In the genomic region with DNA sequence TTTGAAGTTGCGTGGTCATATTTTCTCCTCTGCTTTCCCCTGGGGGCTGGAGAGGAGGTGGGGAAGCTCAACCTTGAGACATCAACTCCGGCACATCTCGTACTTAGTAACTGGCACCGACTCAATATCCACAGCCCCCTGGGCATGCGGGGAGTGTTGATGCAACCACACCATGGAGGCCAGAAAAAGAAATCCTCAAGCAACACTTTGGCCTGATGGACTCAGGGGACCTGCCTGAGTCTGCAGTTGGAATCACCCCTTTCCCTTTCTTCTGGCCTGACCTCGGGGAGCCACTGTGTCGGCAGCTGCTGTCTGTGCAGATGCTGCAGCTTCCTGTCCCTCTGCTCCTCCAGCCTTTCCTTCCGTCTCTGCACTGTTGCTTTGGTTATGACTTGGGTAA, we compare ENCODE assay signal across 21 cellular contexts. TPM values are rescaled to one million over a fixed set of nuclear protein-coding genes. Genes with fewer than 3 reads are reported as not detected.
DNase-seq lines count a peak whose midpoint lies in the region; ATAC-seq and TF ChIP-seq lines count a peak whose summit lies in the region.
"Had no signal": no experiment of that assay in that cellular context is flagged by ENCODE, and none has a peak within 500 bp of the region (broad histone marks: within the 10 kb centered on the region; RNA-seq: fewer than 3 reads in every experiment).

No MANE protein-coding gene starts in this region.

- H3K4me3 ChIP-seq in spleen, result no peak overlapping the region
- H3K4me3 ChIP-seq in aorta (ENCODE audit: low read length in 2 of 2), result no peak overlapping the region
- no peak overlapping the region for H3K4me3 ChIP-seq in SK-N-SH (ENCODE audit: low read depth in 2 of 2, low read length in 1 of 2)
- H3K4me3 ChIP-seq in esophagus muscularis mucosa, result no peak overlapping the region
- H3K4me3 ChIP-seq in brain microvascular endothelial cell (ENCODE audit: low read depth, low read length), result no peak overlapping the region
- H3K4me3 ChIP-seq: A549, GM23248, HAP-1 had no signal

- H3K4me1 ChIP-seq in spleen (peaks cover 0 to 13% (median 8%) of the 10 kb centered on the region in 6 donors), aorta (ENCODE audit: control insufficient read depth in 1 of 2, insufficient read depth in 2 of 2, low read length in 2 of 2) (no peaks in the 10 kb centered on the region), SK-N-SH (ENCODE audit: control insufficient read depth in 1 of 2, insufficient read depth in 2 of 2, low read depth in 1 of 2, low read length in 1 of 2) (no peaks in the 10 kb centered on the region; a peak in 1 of 4 replicates), esophagus muscularis mucosa (peaks cover 5 to 13% (median 11%) of the 10 kb centered on the region in 4 donors)
- H3K4me1 ChIP-seq: A549, BE2C, HAP-1 had no signal

- H4K20me1 ChIP-seq in SK-N-SH (ENCODE audit: insufficient read depth), result no peaks in the 10 kb centered on the region

- no peak overlapping the region for H3K9ac ChIP-seq in SK-N-SH
- H3K9ac ChIP-seq: GM23248, KMS-11 had no signal

- no peaks in the 10 kb centered on the region for H3K9me2 ChIP-seq in SK-N-SH

- no peak for TF ChIP-seq CTCF in HFFc6 (IDR thresholded peaks at IDR 0.05)
- TF ChIP-seq CTCF in MCF 10A (IDR thresholded peaks at IDR 0.05; ENCODE audit: unreplicated experiment), result no peak
- no peak for TF ChIP-seq CTCF in spleen (IDR thresholded peaks at IDR 0.05 in 8 of 11, conservative IDR thresholded peaks at IDR 0.05 in 3 of 11)
- no peak for TF ChIP-seq CTCF in SK-N-SH (IDR thresholded peaks at IDR 0.05)
- no peak for TF ChIP-seq CTCF in esophagus muscularis mucosa (IDR thresholded peaks at IDR 0.05)
- TF ChIP-seq CTCF in brain microvascular endothelial cell (IDR thresholded peaks at IDR 0.05; ENCODE audit: low read depth, low read length, missing control alignments), result no peak

- in situ Hi-C loops in brain microvascular endothelial cell (cut with HindIII; ENCODE audit: low pct_ligation_motif_present, low sequenced_read_pairs), result no loop called here

- TF ChIP-seq RAD21 in SK-N-SH (IDR thresholded peaks at IDR 0.05; ENCODE audit: low read length), result no peak

- TF ChIP-seq POLR2A in spleen (IDR thresholded peaks at IDR 0.05) (no peak), esophagus muscularis mucosa (IDR thresholded peaks at IDR 0.05; ENCODE audit: low read depth) (no peak)

- H3K36me3 ChIP-seq in spleen (no peaks in the 10 kb centered on the region), aorta (ENCODE audit: control insufficient read depth in 1 of 2, insufficient read depth in 2 of 2, low read length in 1 of 2) (no peaks in the 10 kb centered on the region), SK-N-SH (replicated peaks in 1 of 2; ENCODE audit: control insufficient read depth in 1 of 2, insufficient read depth in 2 of 2, low read length in 1 of 2) (no peaks in the 10 kb centered on the region), esophagus muscularis mucosa (no peaks in the 10 kb centered on the region), brain microvascular endothelial cell (replicated peaks) (no peaks in the 10 kb centered on the region)
- H3K36me3 ChIP-seq: BE2C, HAP-1 had no signal

- no peaks in the 10 kb centered on the region for H3K9me3 ChIP-seq in spleen
- H3K9me3 ChIP-seq in aorta (ENCODE audit: control insufficient read depth, low read length), result no peaks in the 10 kb centered on the region
- no peaks in the 10 kb centered on the region for H3K9me3 ChIP-seq in SK-N-SH
- H3K9me3 ChIP-seq in esophagus muscularis mucosa, result no peaks in the 10 kb centered on the region
- H3K9me3 ChIP-seq: A549, BE2C, HAP-1 had no signal

- no peaks in the 10 kb centered on the region for H3K79me2 ChIP-seq in SK-N-SH (ENCODE audit: insufficient read depth)

- H3K4me2 ChIP-seq in SK-N-SH, result no peak overlapping the region
- H3K4me2 ChIP-seq: A549, KMS-11 had no signal

- H3K4me1 Mint-ChIP-seq in HFFc6 (ENCODE audit: low read depth) (peaks cover 12% of the 10 kb centered on the region), MCF 10A (ENCODE audit: insufficient read depth, unreplicated experiment) (no peaks in the 10 kb centered on the region)

- H3K27me3 Mint-ChIP-seq in HFFc6 (ENCODE audit: insufficient read depth) (peaks cover 14% of the 10 kb centered on the region), MCF 10A (ENCODE audit: insufficient read depth, unreplicated experiment) (no peaks in the 10 kb centered on the region)

- DNase-seq in HFFc6, result no peak
- DNase-seq in MCF 10A (ENCODE audit: unreplicated experiment), result peak; percentile 21
- peak; percentile 27 for DNase-seq in fibroblast of the conjunctiva (ENCODE audit: low read depth)
- DNase-seq in spleen, result peak; percentile 48
- no peak for DNase-seq in aorta
- DNase-seq in SK-N-SH, result no peak
- no peak for DNase-seq in esophagus muscularis mucosa (ENCODE audit: extremely low spot score)
- no peak for DNase-seq in brain microvascular endothelial cell
- DNase-seq: BE2C; CD4-positive, alpha-beta memory T cell; DMS153; GM23248; NCI-H1417; NCI-H187 treated with DMSO at 0.1 percent for 48 hours; NCI-H226; NCI-H510A treated with DMSO at 0.1 percent for 48 hours; NCI-H774 had no signal

- no peaks in the 10 kb centered on the region for H3F3A ChIP-seq in SK-N-SH (replicated peaks; ENCODE audit: insufficient read depth)

- H3K9me3 Mint-ChIP-seq in HFFc6, result no peaks in the 10 kb centered on the region
- H3K9me3 Mint-ChIP-seq in MCF 10A (ENCODE audit: unreplicated experiment), result no peaks in the 10 kb centered on the region
- H3K9me3 Mint-ChIP-seq: CD4-positive, alpha-beta memory T cell had no signal

- H3K27ac Mint-ChIP-seq in HFFc6 (no peak overlapping the region), MCF 10A (ENCODE audit: low read depth, unreplicated experiment) (no peak overlapping the region)

- H3K4me3 Mint-ChIP-seq in HFFc6 (peak overlapping the region; percentile 12; the same call in 1 of the 2 replicates), MCF 10A (ENCODE audit: unreplicated experiment) (no peak overlapping the region)
- H3K4me3 Mint-ChIP-seq: CD4-positive, alpha-beta memory T cell had no signal

- H3K27me3 ChIP-seq in spleen (replicated peaks in 1 of 7), result no peaks in the 10 kb centered on the region
- H3K27me3 ChIP-seq in aorta (ENCODE audit: control insufficient read depth in 1 of 2, insufficient read depth in 2 of 2, low read length in 1 of 2), result no peaks in the 10 kb centered on the region
- no peaks in the 10 kb centered on the region for H3K27me3 ChIP-seq in SK-N-SH (ENCODE audit: insufficient read depth)
- H3K27me3 ChIP-seq in esophagus muscularis mucosa, result no peaks in the 10 kb centered on the region
- no peaks in the 10 kb centered on the region for H3K27me3 ChIP-seq in brain microvascular endothelial cell (replicated peaks)
- H3K27me3 ChIP-seq: BE2C had no signal

- no peak for TF ChIP-seq EP300 in SK-N-SH (IDR thresholded peaks at IDR 0.05; ENCODE audit: borderline replicate concordance in 1 of 2, low read depth in 1 of 2, low read length in 1 of 2)
- no peak for TF ChIP-seq EP300 in esophagus muscularis mucosa (IDR thresholded peaks at IDR 0.05)

- H3K36me3 Mint-ChIP-seq in HFFc6 (ENCODE audit: low read depth) (no peaks in the 10 kb centered on the region), MCF 10A (ENCODE audit: insufficient read depth, unreplicated experiment) (no peaks in the 10 kb centered on the region)
- H3K36me3 Mint-ChIP-seq: CD4-positive, alpha-beta memory T cell had no signal

- H3K27ac ChIP-seq in spleen (no peak overlapping the region), aorta (ENCODE audit: low read depth in 1 of 2, low read length in 2 of 2) (no peak overlapping the region), SK-N-SH (ENCODE audit: low read depth in 2 of 2, low read length in 1 of 2) (no peak overlapping the region), esophagus muscularis mucosa (replicated peaks in 1 of 4) (no peak overlapping the region), brain microvascular endothelial cell (no peak overlapping the region)
- H3K27ac ChIP-seq: A549, GM23248, KMS-11 had no signal

- POLR2A ChIA-PET in MCF 10A (lab: Yijun Ruan, JAX), result no interaction called here
- POLR2A ChIA-PET in SK-N-SH (lab: Yijun Ruan, JAX), result no interaction called here

- H2AFZ ChIP-seq in SK-N-SH (ENCODE audit: low read depth), result no peak overlapping the region
- H2AFZ ChIP-seq: GM23248 had no signal

- CTCF ChIA-PET in MCF 10A (lab: Yijun Ruan, JAX) (interaction anchor here (0.6 to 1.0 kb wide), 4 partner anchors 9 to 621 kb away, joined by 3 to 4 read pairs (median 4); no protein-coding TSS in a partner anchor), SK-N-SH (lab: Yijun Ruan, JAX) (no interaction called here)

- BruUV-seq in MCF 10A (replicated peaks; lab: Mats Ljungman, UMichigan), result no TSS peak

- no peak for ATAC-seq in aorta (ENCODE audit: low FRiP score)
- ATAC-seq: A549, Panc1 had no signal

- intact Hi-C loops in MCF 10A (cut with micrococcal nuclease) (no loop called here), spleen (cut with DNase I; ENCODE audit: low total_unique reads) (no loop called here), aorta (cut with DNase I) (no loop called here), esophagus muscularis mucosa (cut with DNase I) (no loop called here)

- WGBS in spleen, 5 donors, result 65 to 72% (median 69%) methylated on average over 8 of the region's 8 CpGs
- WGBS in aorta, 2 donors, result 70 to 76% methylated on average over 8 of the region's 8 CpGs
- 83% methylated on average over 8 of the region's 8 CpGs for WGBS in SK-N-SH (ENCODE audit: low lambda C conversion rate)
- WGBS in esophagus muscularis mucosa, result 69% methylated on average over 8 of the region's 8 CpGs

TF ChIP-seq in SK-N-SH, 30 proteins besides CTCF, POLR2A, EP300 and RAD21 (continues in another document):
- no peak for TF ChIP-seq ELF1 (IDR thresholded peaks at IDR 0.05)
- TF ChIP-seq USF1 (IDR thresholded peaks at IDR 0.05; ENCODE audit: borderline replicate concordance, low read depth), result no peak
- TF ChIP-seq FOSL2 (IDR thresholded peaks at IDR 0.05; ENCODE audit: borderline replicate concordance, low read depth), result no peak
- no peak for TF ChIP-seq RFX5 (IDR thresholded peaks at IDR 0.05; ENCODE audit: low read length)
- TF ChIP-seq GABPA (IDR thresholded peaks at IDR 0.05; ENCODE audit: low read depth), result no peak

RNA-seq across cellular contexts. Expression of gene AACS, which starts 11.4 kb away (rescaled TPM):
- total RNA-seq in HFFc6 (2021; fragmentation: NEBNext Ultra II Directional; extraction: Animal tissue kit (Norgen Biotek cat#: 25700)), result 10 to 100 TPM; 21.6 to 29.5 (median 24.2) TPM
- total RNA-seq in MCF 10A (2022) (52.0 and 52.8 TPM in 2 replicates), spleen (10 to 100 TPM in 6 of 7 donors, 1 to 10 TPM in 1; 10.0 to 18.9 (median 11.9) TPM), aorta (10 to 100 TPM; 16.6 to 27.4 TPM), esophagus muscularis mucosa (10 to 100 TPM; 10.2 to 16.7 (median 13.9) TPM)
- polyA plus RNA-seq in spleen (1 to 10 TPM; 5.1 to 8.6 (median 7.6) TPM), aorta (1 to 10 TPM; 6.6 to 7.7 TPM), SK-N-SH (2012; rRNA removed) (17.1 and 17.3 TPM in 2 replicates)
- polyA plus RNA-seq in SK-N-SH (2012; cell fraction: cytosol; rRNA removed), result 11.1 and 14.1 TPM in 2 replicates
- polyA plus RNA-seq in SK-N-SH (2012; cell fraction: nucleus; rRNA removed), result 44.1 and 51.0 TPM in 2 replicates

Comparison
In these comparisons a context has a peak if more than half of its experiments do, and no peak if none do; other contexts are left out.
1. DNase-seq: peak in MCF 10A (single experiment), fibroblast of the conjunctiva (single experiment) and spleen (single experiment); none in HFFc6 (single experiment), aorta (0 of 2), SK-N-SH (single experiment), esophagus muscularis mucosa (single experiment) and brain microvascular endothelial cell (single experiment).